In the genomic region with DNA sequence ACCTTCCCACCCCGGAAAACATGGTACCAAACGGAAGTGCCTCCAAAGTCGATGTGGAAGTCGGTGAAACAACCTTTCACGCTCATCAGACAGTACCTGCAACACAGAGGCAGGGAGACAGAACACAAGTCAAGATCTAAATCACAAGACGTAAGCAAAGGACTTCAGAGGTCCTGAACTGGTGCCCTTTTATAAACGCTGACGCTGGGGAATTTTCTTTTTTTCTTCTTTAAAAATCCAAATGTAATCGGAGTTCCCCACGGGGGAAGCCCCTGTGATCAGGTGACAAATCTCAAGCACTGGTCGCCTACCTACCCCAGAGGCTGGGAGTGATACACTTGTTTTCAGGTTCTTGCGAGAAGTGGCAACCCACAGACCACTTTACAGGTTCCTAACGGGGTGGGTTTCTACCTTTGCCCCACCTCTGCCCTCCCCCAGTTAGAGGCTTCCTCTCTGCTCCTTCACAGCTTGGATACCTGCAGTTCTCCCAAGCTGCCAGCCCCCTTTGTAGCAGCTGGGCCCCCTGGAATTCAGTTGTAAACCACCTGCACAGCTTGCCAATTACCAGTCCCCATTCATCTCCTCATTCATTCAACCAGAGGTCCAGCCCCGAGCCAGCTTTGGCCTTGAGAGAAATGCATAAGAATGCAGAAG, we compare ENCODE assay signal across 1 cellular context.
TF ChIP-seq lines count a peak whose summit lies in the region.

No MANE protein-coding gene starts in this region.

TF ChIP-seq in WTC11, 78 proteins besides CTCF, POLR2A, EP300 and RAD21 (continued from another document):
- TF ChIP-seq, protein P1, sequence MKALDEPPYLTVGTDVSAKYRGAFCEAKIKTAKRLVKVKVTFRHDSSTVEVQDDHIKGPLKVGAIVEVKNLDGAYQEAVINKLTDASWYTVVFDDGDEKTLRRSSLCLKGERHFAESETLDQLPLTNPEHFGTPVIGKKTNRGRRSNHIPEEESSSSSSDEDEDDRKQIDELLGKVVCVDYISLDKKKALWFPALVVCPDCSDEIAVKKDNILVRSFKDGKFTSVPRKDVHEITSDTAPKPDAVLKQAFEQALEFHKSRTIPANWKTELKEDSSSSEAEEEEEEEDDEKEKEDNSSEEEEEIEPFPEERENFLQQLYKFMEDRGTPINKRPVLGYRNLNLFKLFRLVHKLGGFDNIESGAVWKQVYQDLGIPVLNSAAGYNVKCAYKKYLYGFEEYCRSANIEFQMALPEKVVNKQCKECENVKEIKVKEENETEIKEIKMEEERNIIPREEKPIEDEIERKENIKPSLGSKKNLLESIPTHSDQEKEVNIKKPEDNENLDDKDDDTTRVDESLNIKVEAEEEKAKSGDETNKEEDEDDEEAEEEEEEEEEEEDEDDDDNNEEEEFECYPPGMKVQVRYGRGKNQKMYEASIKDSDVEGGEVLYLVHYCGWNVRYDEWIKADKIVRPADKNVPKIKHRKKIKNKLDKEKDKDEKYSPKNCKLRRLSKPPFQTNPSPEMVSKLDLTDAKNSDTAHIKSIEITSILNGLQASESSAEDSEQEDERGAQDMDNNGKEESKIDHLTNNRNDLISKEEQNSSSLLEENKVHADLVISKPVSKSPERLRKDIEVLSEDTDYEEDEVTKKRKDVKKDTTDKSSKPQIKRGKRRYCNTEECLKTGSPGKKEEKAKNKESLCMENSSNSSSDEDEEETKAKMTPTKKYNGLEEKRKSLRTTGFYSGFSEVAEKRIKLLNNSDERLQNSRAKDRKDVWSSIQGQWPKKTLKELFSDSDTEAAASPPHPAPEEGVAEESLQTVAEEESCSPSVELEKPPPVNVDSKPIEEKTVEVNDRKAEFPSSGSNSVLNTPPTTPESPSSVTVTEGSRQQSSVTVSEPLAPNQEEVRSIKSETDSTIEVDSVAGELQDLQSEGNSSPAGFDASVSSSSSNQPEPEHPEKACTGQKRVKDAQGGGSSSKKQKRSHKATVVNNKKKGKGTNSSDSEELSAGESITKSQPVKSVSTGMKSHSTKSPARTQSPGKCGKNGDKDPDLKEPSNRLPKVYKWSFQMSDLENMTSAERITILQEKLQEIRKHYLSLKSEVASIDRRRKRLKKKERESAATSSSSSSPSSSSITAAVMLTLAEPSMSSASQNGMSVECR (CRISPR knock-in tag; IDR thresholded peaks at IDR 0.05; ENCODE audit: borderline replicate concordance) = no peak
- TF ChIP-seq, protein P2, sequence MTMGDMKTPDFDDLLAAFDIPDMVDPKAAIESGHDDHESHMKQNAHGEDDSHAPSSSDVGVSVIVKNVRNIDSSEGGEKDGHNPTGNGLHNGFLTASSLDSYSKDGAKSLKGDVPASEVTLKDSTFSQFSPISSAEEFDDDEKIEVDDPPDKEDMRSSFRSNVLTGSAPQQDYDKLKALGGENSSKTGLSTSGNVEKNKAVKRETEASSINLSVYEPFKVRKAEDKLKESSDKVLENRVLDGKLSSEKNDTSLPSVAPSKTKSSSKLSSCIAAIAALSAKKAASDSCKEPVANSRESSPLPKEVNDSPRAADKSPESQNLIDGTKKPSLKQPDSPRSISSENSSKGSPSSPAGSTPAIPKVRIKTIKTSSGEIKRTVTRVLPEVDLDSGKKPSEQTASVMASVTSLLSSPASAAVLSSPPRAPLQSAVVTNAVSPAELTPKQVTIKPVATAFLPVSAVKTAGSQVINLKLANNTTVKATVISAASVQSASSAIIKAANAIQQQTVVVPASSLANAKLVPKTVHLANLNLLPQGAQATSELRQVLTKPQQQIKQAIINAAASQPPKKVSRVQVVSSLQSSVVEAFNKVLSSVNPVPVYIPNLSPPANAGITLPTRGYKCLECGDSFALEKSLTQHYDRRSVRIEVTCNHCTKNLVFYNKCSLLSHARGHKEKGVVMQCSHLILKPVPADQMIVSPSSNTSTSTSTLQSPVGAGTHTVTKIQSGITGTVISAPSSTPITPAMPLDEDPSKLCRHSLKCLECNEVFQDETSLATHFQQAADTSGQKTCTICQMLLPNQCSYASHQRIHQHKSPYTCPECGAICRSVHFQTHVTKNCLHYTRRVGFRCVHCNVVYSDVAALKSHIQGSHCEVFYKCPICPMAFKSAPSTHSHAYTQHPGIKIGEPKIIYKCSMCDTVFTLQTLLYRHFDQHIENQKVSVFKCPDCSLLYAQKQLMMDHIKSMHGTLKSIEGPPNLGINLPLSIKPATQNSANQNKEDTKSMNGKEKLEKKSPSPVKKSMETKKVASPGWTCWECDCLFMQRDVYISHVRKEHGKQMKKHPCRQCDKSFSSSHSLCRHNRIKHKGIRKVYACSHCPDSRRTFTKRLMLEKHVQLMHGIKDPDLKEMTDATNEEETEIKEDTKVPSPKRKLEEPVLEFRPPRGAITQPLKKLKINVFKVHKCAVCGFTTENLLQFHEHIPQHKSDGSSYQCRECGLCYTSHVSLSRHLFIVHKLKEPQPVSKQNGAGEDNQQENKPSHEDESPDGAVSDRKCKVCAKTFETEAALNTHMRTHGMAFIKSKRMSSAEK (CRISPR knock-in tag; IDR thresholded peaks at IDR 0.05; ENCODE audit: borderline replicate concordance) = no peak
- TF ChIP-seq NFYB (CRISPR knock-in tag; conservative IDR thresholded peaks at IDR 0.05; ENCODE audit: low read depth) = no peak
TF ChIP-seq in WTC11: peak in this region for 4.
